8 cellular contexts compared by ENCODE assay signal in genomic region chr16:10944249-10945064, GRCh38. TPM values are rescaled to one million over a fixed set of nuclear protein-coding genes. Genes with fewer than 3 reads are reported as not detected.
DNase-seq lines count a peak whose midpoint lies in the region; ATAC-seq and TF ChIP-seq lines count a peak whose summit lies in the region.

Gene CLEC16A (plus strand): TSS chr16:10944564. CDS start chr16:10944718, 154 bp downstream.

- H2AFZ ChIP-seq in H9 (ENCODE audit: low read length) = no peak within 1 kb of the TSS

- no peak within 1 kb of the TSS for H3K56ac ChIP-seq in H9 (ENCODE audit: insufficient read length, low read depth, low read length)

- H3K27me3 Mint-ChIP-seq in H9 (ENCODE audit: low read depth) = no peaks in the 10 kb centered on the region; the same call in 1 of the 2 replicates
- H3K27me3 Mint-ChIP-seq in natural killer cell treated with Interleukin-12 subunit alpha and Interleukin-12 subunit beta and Interleukin-15 and Interleukin-18, amount 100 ng/mL, for 72 hours = no peaks in the 10 kb centered on the region

- no peaks in the 10 kb centered on the region for H3K9me3 Mint-ChIP-seq in H9
- H3K9me3 Mint-ChIP-seq in natural killer cell treated with Interleukin-12 subunit alpha and Interleukin-12 subunit beta and Interleukin-15 and Interleukin-18, amount 100 ng/mL, for 72 hours = no peaks in the 10 kb centered on the region

- peak within 1 kb of the TSS; percentile 71; the same call in 1 of the 2 replicates for H3K9ac ChIP-seq in ES-I3 (ENCODE audit: low read depth, low read length)
- H3K9ac ChIP-seq in H9 (ENCODE audit: extremely low read depth, insufficient read length, low read length) = no peak within 1 kb of the TSS

- H3K18ac ChIP-seq in H9 (ENCODE audit: insufficient read length, low read depth, low read length) = no peak within 1 kb of the TSS

- peak; percentile 89 to 92 for ATAC-seq in natural killer cell treated with Interleukin-12 subunit alpha and Interleukin-12 subunit beta and Interleukin-15 and Interleukin-18, amount 100 ng/mL, for 72 hours

- no peak within 1 kb of the TSS for H3K27ac ChIP-seq in H9 (ENCODE audit: insufficient read length, low read depth, low read length)

- H4K5ac ChIP-seq in H9 (ENCODE audit: insufficient read length, low read depth, low read length) = no peak within 1 kb of the TSS

- no peak within 1 kb of the TSS; the same call in 1 of the 2 replicates for H3K14ac ChIP-seq in H9 (ENCODE audit: insufficient read depth, low read length)

- no peaks in the 10 kb centered on the region for H4K20me1 ChIP-seq in H9 (ENCODE audit: control insufficient read depth, insufficient read depth, insufficient read length)

- peaks cover 42% of the 10 kb centered on the region for H3K4me1 ChIP-seq in ES-I3 (ENCODE audit: insufficient read depth, low read length)
- peaks cover 18% of the 10 kb centered on the region; the same call in 1 of the 2 replicates for H3K4me1 ChIP-seq in H9 (ENCODE audit: insufficient read depth, low read length)

- peaks cover 2% of the 10 kb centered on the region for H3K79me1 ChIP-seq in H9 (ENCODE audit: insufficient read depth, low read depth, low read length, poor library complexity, severe bottlenecking)

- TF ChIP-seq CTCF in H9 (conservative IDR thresholded peaks at IDR 0.05) = no peak
- no peak for TF ChIP-seq CTCF in fibroblast of pulmonary artery (IDR thresholded peaks at IDR 0.05; ENCODE audit: low read length, missing control alignments)

- H3K4ac ChIP-seq in H9 (ENCODE audit: low read depth, low read length) = no peak within 1 kb of the TSS

- H3K27me3 ChIP-seq in H9 (ENCODE audit: insufficient read depth, low read length) = no peaks in the 10 kb centered on the region
- H3K27me3 ChIP-seq in MG63 = no peaks in the 10 kb centered on the region

- H3K9me3 ChIP-seq in ES-I3 (ENCODE audit: control insufficient read depth, insufficient read depth, low read length) (no peaks in the 10 kb centered on the region), H9 (ENCODE audit: control insufficient read depth, low read depth, low read length) (no peaks in the 10 kb centered on the region), MG63 (no peaks in the 10 kb centered on the region)

- H3K36me3 ChIP-seq in ES-I3 (ENCODE audit: insufficient read depth, low read length) (no peaks in the 10 kb centered on the region), MG63 (peaks cover 10% of the 10 kb centered on the region)

- H3K4me3 ChIP-seq in MG63 (peak within 1 kb of the TSS; percentile 96), fibroblast of pulmonary artery (replicated peaks; ENCODE audit: low read depth, low read length) (peak within 1 kb of the TSS; percentile 89)

- no peak within 1 kb of the TSS for H4K91ac ChIP-seq in H9 (ENCODE audit: insufficient read length, low read depth, low read length)

- H3K79me2 ChIP-seq in H9 (ENCODE audit: insufficient read depth, low read length) = no peaks in the 10 kb centered on the region; the same call in 1 of the 2 replicates

- H2BK15ac ChIP-seq in H9 (ENCODE audit: low read depth, low read length) = no peak within 1 kb of the TSS

- H2BK120ac ChIP-seq in H9 (ENCODE audit: low read depth, low read length, poor library complexity, severe bottlenecking) = no peak within 1 kb of the TSS

- H2BK20ac ChIP-seq in H9 (ENCODE audit: low read depth, low read length, poor library complexity, severe bottlenecking) = no peak within 1 kb of the TSS

- peaks cover 64 to 73% of the 10 kb centered on the region in 2 experiments for H3K4me1 Mint-ChIP-seq in H9
- H3K4me1 Mint-ChIP-seq in natural killer cell treated with Interleukin-12 subunit alpha and Interleukin-12 subunit beta and Interleukin-15 and Interleukin-18, amount 100 ng/mL, for 72 hours (ENCODE audit: low read depth in 2 of 2) = peaks cover 56 to 59% of the 10 kb centered on the region in 2 donors

- peak within 1 kb of the TSS; percentile 87 to 95 for H3K4me3 Mint-ChIP-seq in H9
- peak within 1 kb of the TSS; percentile 95 for H3K4me3 Mint-ChIP-seq in natural killer cell treated with Interleukin-12 subunit alpha and Interleukin-12 subunit beta and Interleukin-15 and Interleukin-18, amount 100 ng/mL, for 72 hours

- WGBS in H9 (ENCODE audit: extremely low coverage, insufficient read length, low lambda C conversion rate) = no CpG with 5 or more reads among the region's 86 CpGs

- H2BK5ac ChIP-seq in H9 (ENCODE audit: insufficient read length, low read length) = no peak within 1 kb of the TSS

- H3K27ac Mint-ChIP-seq in H9 = peak within 1 kb of the TSS in 2 of 3 experiments; percentile 31 to 34; a peak in 1 of 7 replicates
- peak within 1 kb of the TSS; percentile 13 to 71 for H3K27ac Mint-ChIP-seq in natural killer cell treated with Interleukin-12 subunit alpha and Interleukin-12 subunit beta and Interleukin-15 and Interleukin-18, amount 100 ng/mL, for 72 hours

- H3K36me3 Mint-ChIP-seq in H9 (ENCODE audit: insufficient read depth in 1 of 3, low read depth in 3 of 3) = peaks cover 3 to 7% (median 4%) of the 10 kb centered on the region in 3 experiments; a peak in 6 of 7 replicates
- peaks cover 4% of the 10 kb centered on the region for H3K36me3 Mint-ChIP-seq in natural killer cell treated with Interleukin-12 subunit alpha and Interleukin-12 subunit beta and Interleukin-15 and Interleukin-18, amount 100 ng/mL, for 72 hours

- no peak within 1 kb of the TSS for H2BK12ac ChIP-seq in H9 (ENCODE audit: insufficient read length, low read depth, low read length)

- no peak within 1 kb of the TSS for H2AK5ac ChIP-seq in H9 (ENCODE audit: insufficient read length, low read length)

- no peak within 1 kb of the TSS for H3K23ac ChIP-seq in H9 (ENCODE audit: insufficient read length, low read depth, low read length)

- H3K23me2 ChIP-seq in H9 (ENCODE audit: insufficient read length, low read depth, low read length, poor library complexity, severe bottlenecking) = peaks cover 11% of the 10 kb centered on the region

- DNase-seq in H9 (peak; percentile 97), MG63 (peak; percentile 99), SHP77 (lab: John Stamatoyannopoulos, UW) (peak; percentile 95 to 99), fibroblast of pulmonary artery (ENCODE audit: low read depth) (peak; percentile 97)
- peak; percentile 93 for DNase-seq in activated T-helper 9 cell treated with anti-CD3 and anti-CD28 coated beads, Interleukin-2, amount 50 U/mL, for 16 hours (ENCODE audit: low read depth)
- peak; percentile 98 for DNase-seq in natural killer cell treated with Interleukin-12 subunit alpha and Interleukin-12 subunit beta and Interleukin-15 and Interleukin-18, amount 100 ng/mL, for 72 hours (ENCODE audit: low spot score)
- DNase-seq in stimulated activated naive CD4-positive, alpha-beta T cell treated with Interleukin-2 at 50 U/mL for 16 hours (lab: John Stamatoyannopoulos, UW) = peak; percentile 94

- no peak within 1 kb of the TSS for H3T11ph ChIP-seq in H9 (ENCODE audit: low read length)

- no peak within 1 kb of the TSS for H4K8ac ChIP-seq in H9 (replicated peaks; ENCODE audit: insufficient read length, low read depth, low read length)

- H3K4me2 ChIP-seq in H9 (ENCODE audit: insufficient read depth, insufficient read length, low read length) = peak within 1 kb of the TSS; percentile 85

RNA-seq across cellular contexts. Expression of gene CLEC16A, which starts in this region (rescaled TPM):
- total RNA-seq in H9 (2021) = 14.6 and 15.2 TPM in 2 replicates
- 6.2 and 11.5 TPM in 2 replicates for total RNA-seq in MG63 (2014; rRNA removed; shearing (Covaris generic); ENCODE audit: low replicate concordance)
- 10 to 100 TPM; 42.5 to 60.2 TPM for total RNA-seq in natural killer cell treated with Interleukin-12 subunit alpha and Interleukin-12 subunit beta and Interleukin-15 and Interleukin-18, amount 100 ng/mL, for 72 hours
